ENCODE assay signal across 8 cellular contexts in the genomic region with DNA sequence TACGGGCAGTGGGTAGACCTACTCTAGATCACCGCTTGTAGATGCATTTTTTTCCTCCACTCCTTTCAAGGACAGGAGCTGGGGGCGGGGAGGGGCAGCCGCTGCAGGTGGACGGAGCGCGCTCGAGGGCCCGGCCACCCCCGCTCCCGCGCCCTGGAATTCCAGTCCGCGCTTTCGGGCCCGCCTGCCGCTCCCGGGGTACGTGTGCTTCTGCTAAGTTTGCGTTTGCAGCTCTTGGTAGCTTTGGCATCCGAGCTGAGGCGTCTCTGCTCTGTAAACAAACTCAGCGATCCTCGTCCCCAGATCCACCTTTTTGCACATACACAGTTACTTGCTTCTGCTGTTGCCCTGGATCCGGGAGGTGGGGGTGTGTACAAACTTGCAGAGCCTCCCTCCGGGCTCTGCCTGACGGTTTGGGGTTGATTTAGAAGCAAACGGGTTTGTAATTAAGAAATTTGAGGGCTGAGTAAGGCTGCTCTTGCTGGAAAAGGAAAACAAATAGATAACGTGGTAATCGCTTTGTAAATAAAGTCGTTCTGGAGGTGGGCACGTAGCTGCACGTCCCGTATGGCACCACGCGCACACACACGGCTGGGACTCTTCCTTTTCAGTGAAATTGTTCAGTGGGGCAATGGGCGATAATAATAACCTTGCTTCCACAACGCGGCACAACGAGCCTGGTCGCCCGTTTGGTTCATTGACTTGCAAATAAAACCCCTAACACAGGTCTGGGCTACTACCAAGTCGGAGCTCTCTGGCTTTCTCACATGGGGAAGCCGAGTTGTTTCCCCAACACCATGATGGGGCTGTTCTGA. TPM values are rescaled to one million over a fixed set of nuclear protein-coding genes. Genes with fewer than 3 reads are reported as not detected.
DNase-seq lines count a peak whose midpoint lies in the region; ATAC-seq and TF ChIP-seq lines count a peak whose summit lies in the region.

No MANE protein-coding gene starts in this region.

- peak overlapping the region; percentile 83 for H2AFZ ChIP-seq in GM23248

- H3K9me3 Mint-ChIP-seq in natural killer cell treated with Interleukin-12 subunit alpha and Interleukin-12 subunit beta and Interleukin-15 and Interleukin-18, amount 100 ng/mL, for 72 hours: no peaks in the 10 kb centered on the region

- WGBS in GM23248 (ENCODE audit: low coverage in 1 of 2, low lambda C conversion rate in 2 of 2, missing lambda C conversion rate in 2 of 2), 2 experiments: 0 to 2% methylated on average over 44 of the region's 45 CpGs

- H3F3A ChIP-seq in DOHH2 (ENCODE audit: control insufficient read depth, insufficient read depth) (peaks cover 10% of the 10 kb centered on the region), GM23248 (ENCODE audit: insufficient read depth) (peaks cover 46% of the 10 kb centered on the region)

- TF ChIP-seq CTCF in DOHH2 (IDR thresholded peaks at IDR 0.05; ENCODE audit: low read depth, low read length, poor library complexity, severe bottlenecking): no peak

- peaks cover 32% of the 10 kb centered on the region for H3K36me3 ChIP-seq in DOHH2 (ENCODE audit: control insufficient read depth, low read length)
- H3K36me3 ChIP-seq in GM23248 (ENCODE audit: low read depth): peaks cover 29% of the 10 kb centered on the region

- peak overlapping the region; percentile 94 to 98 for H3K27ac Mint-ChIP-seq in natural killer cell treated with Interleukin-12 subunit alpha and Interleukin-12 subunit beta and Interleukin-15 and Interleukin-18, amount 100 ng/mL, for 72 hours

- peaks cover 30% of the 10 kb centered on the region for H3K79me2 ChIP-seq in DOHH2 (ENCODE audit: control insufficient read depth, low read length)
- peaks cover 52% of the 10 kb centered on the region for H3K79me2 ChIP-seq in GM23248 (ENCODE audit: insufficient read depth)

- H3K4me1 ChIP-seq in DOHH2 (ENCODE audit: control insufficient read depth, low read length): peaks cover 32% of the 10 kb centered on the region
- H3K4me1 ChIP-seq in GM23248 (ENCODE audit: insufficient read depth): peaks cover 24% of the 10 kb centered on the region

- H3K9ac ChIP-seq in GM23248: peak overlapping the region; percentile 97

- peaks cover 55 to 56% of the 10 kb centered on the region in 2 donors for H3K4me1 Mint-ChIP-seq in natural killer cell treated with Interleukin-12 subunit alpha and Interleukin-12 subunit beta and Interleukin-15 and Interleukin-18, amount 100 ng/mL, for 72 hours (ENCODE audit: low read depth in 2 of 2)

- no peaks in the 10 kb centered on the region for H3K9me2 ChIP-seq in DOHH2 (replicated peaks; ENCODE audit: control insufficient read depth, low read length)
- H3K9me2 ChIP-seq in GM23248 (ENCODE audit: insufficient read depth): no peaks in the 10 kb centered on the region

- peak; percentile 63 for ATAC-seq in natural killer cell treated with Interleukin-12 subunit alpha and Interleukin-12 subunit beta and Interleukin-15 and Interleukin-18, amount 100 ng/mL, for 72 hours

- no peaks in the 10 kb centered on the region for H3K9me3 ChIP-seq in DOHH2 (ENCODE audit: control insufficient read depth, insufficient read depth, low read length)
- H3K9me3 ChIP-seq in GM23248 (ENCODE audit: low read depth): no peaks in the 10 kb centered on the region

- peak; percentile 97 for DNase-seq in GM23248
- DNase-seq in Kasumi-1 (lab: John Stamatoyannopoulos, UW): peak; percentile 97 to 98
- peak; percentile 95 for DNase-seq in RKO (ENCODE audit: low spot score)
- peak; percentile 58 to 70 for DNase-seq in activated T-helper 1 cell treated with anti-CD3 and anti-CD28 coated beads, Interleukin-2, amount 50 U/mL, for 16 hours (ENCODE audit: low read depth in 1 of 2, low spot score in 1 of 2)
- DNase-seq in fibroblast of peridontal ligament (ENCODE audit: extremely low read depth): peak; percentile 98
- peak; percentile 90 for DNase-seq in natural killer cell treated with Interleukin-12 subunit alpha and Interleukin-12 subunit beta and Interleukin-15 and Interleukin-18, amount 100 ng/mL, for 72 hours (ENCODE audit: low spot score)
- peak; percentile 83 for DNase-seq in stimulated activated naive CD4-positive, alpha-beta T cell treated with Interleukin-2 at 50 U/mL for 16 hours (lab: John Stamatoyannopoulos, UW)

- H3K27me3 ChIP-seq in DOHH2 (ENCODE audit: control insufficient read depth, low read length) (no peaks in the 10 kb centered on the region), GM23248 (replicated peaks; ENCODE audit: insufficient read depth) (no peaks in the 10 kb centered on the region)

- in situ Hi-C loops in GM23248 (cut with MboI): loop anchor here (10.0 to 25.0 kb wide), 3 partner anchors 219 to 679 kb away; no protein-coding TSS in a partner anchor

- H3K36me3 Mint-ChIP-seq in natural killer cell treated with Interleukin-12 subunit alpha and Interleukin-12 subunit beta and Interleukin-15 and Interleukin-18, amount 100 ng/mL, for 72 hours: peaks cover 7% of the 10 kb centered on the region

- no peaks in the 10 kb centered on the region for H3K27me3 Mint-ChIP-seq in natural killer cell treated with Interleukin-12 subunit alpha and Interleukin-12 subunit beta and Interleukin-15 and Interleukin-18, amount 100 ng/mL, for 72 hours

- H3K27ac ChIP-seq in DOHH2 (ENCODE audit: low read depth, low read length): peak overlapping the region; percentile 86
- H3K27ac ChIP-seq in GM23248: peak overlapping the region; percentile 91

- H3K4me3 ChIP-seq in DOHH2 (ENCODE audit: low read length): peak overlapping the region; percentile 93
- peak overlapping the region; percentile 97 for H3K4me3 ChIP-seq in GM23248

- H3K4me3 Mint-ChIP-seq in natural killer cell treated with Interleukin-12 subunit alpha and Interleukin-12 subunit beta and Interleukin-15 and Interleukin-18, amount 100 ng/mL, for 72 hours: peak overlapping the region; percentile 99

- H3K4me2 ChIP-seq in DOHH2 (ENCODE audit: low read length) (peak overlapping the region; percentile 88), GM23248 (ENCODE audit: unreplicated experiment) (peak overlapping the region; percentile 95)

- H4K20me1 ChIP-seq in DOHH2 (ENCODE audit: control insufficient read depth, insufficient read depth, low read depth, low read length) (peaks cover 4% of the 10 kb centered on the region; the same call in 1 of the 2 replicates), GM23248 (ENCODE audit: insufficient read depth) (peaks cover 5% of the 10 kb centered on the region; the same call in 1 of the 2 replicates)

RNA-seq across cellular contexts. Expression of a gene that starts 1.0 kb away (rescaled TPM):
- total RNA-seq in GM23248 (2014; rRNA removed; shearing (Covaris generic)): 1,051 and 1,192 TPM in 2 replicates
- polyA plus RNA-seq in GM23248 (2016; fragmentation: Nextera tagmentation; extraction: Ambion mirVana): 644 and 672 TPM in 2 replicates
- total RNA-seq in natural killer cell treated with Interleukin-12 subunit alpha and Interleukin-12 subunit beta and Interleukin-15 and Interleukin-18, amount 100 ng/mL, for 72 hours: 10 to 100 TPM; 39.0 to 53.5 TPM

Comparison
In these comparisons a context has a peak if more than half of its experiments do, and no peak if none do; other contexts are left out.
1. Peak in every context shown above with its lines: DNase-seq, ATAC-seq, H3K4me3 ChIP-seq and H3K27ac ChIP-seq.
2. RNA of a gene that starts 1.0 kb away (total RNA-seq): 1,051 to 1,192 TPM in GM23248; 39.0 to 53.5 TPM in natural killer cell treated with Interleukin-12 subunit alpha and Interleukin-12 subunit beta and Interleukin-15 and Interleukin-18, amount 100 ng/mL, for 72 hours; every median in the first group is over 10 times any median in the second.